ENCODE assay signal across 8 cellular contexts in the genomic region with DNA sequence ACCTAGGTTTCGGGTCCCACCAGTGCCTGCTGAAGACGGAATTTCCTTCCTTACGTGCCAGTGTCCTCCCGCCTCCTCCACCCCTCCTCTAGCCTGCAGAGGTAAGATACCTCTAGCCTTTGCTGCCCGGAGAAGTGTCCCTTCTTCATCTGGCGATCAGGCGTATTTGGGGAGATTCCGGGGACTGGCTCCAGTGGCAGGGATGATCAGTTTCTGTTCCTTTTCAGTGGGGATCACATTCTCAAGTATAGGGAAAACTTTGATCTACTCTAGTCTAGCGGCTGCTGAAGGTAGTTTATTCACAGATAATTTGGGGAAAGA. TPM values are rescaled to one million over a fixed set of nuclear protein-coding genes. Genes with fewer than 3 reads are reported as not detected.
DNase-seq lines count a peak whose midpoint lies in the region; ATAC-seq and TF ChIP-seq lines count a peak whose summit lies in the region.

No MANE protein-coding gene starts in this region.

- peak in 1 of 7 experiments; percentile 8 for TF ChIP-seq CTCF in stomach (IDR thresholded peaks at IDR 0.05)

- no peaks in the 10 kb centered on the region for H3K9me3 Mint-ChIP-seq in activated naive CD8-positive, alpha-beta T cell treated with anti-CD3 and anti-CD28 coated beads, Interleukin-2, amount 10 ng/mL, durations not matched to agents 7 days and 5 days

- DNase-seq in NCI-H748 (lab: John Stamatoyannopoulos, UW; ENCODE audit: unreplicated experiment) (peak; percentile 43), NCI-H748 treated with DMSO at 0.1 percent for 48 hours (lab: John Stamatoyannopoulos, UW) (no peak), iris pigment epithelial cell (ENCODE audit: low read depth) (peak; percentile 26), stomach (no peak)
- no peak for DNase-seq in Jurkat, Clone E6-1 (ENCODE audit: low read depth, low spot score)
- no peak for DNase-seq in activated naive CD8-positive, alpha-beta T cell treated with anti-CD3 and anti-CD28 coated beads, Interleukin-2, amount 10 ng/mL, durations not matched to agents 7 days and 5 days
- DNase-seq in activated CD4-positive, CD25-positive, alpha-beta regulatory T cell treated with anti-CD3 and anti-CD28 coated beads, Interleukin-2, amount 50 U/mL, for 72 hours = no peak

- H3K4me3 Mint-ChIP-seq in activated naive CD8-positive, alpha-beta T cell treated with anti-CD3 and anti-CD28 coated beads, Interleukin-2, amount 10 ng/mL, durations not matched to agents 7 days and 5 days = peak overlapping the region; percentile 86

- no peak for TF ChIP-seq EP300 in stomach (IDR thresholded peaks at IDR 0.05)

- no peaks in the 10 kb centered on the region for H3K9me3 ChIP-seq in stomach

- ATAC-seq in activated naive CD8-positive, alpha-beta T cell treated with anti-CD3 and anti-CD28 coated beads, Interleukin-2, amount 10 ng/mL, durations not matched to agents 7 days and 5 days (ENCODE audit: low read depth) = no peak
- no peak for ATAC-seq in HG02623 (IDR thresholded peaks at IDR 0.05; ENCODE audit: unreplicated experiment)

- intact Hi-C loops in stomach (cut with DNase I; ENCODE audit: low total_unique reads) = no loop called here

- peaks cover 35% of the 10 kb centered on the region for H3K4me1 Mint-ChIP-seq in activated naive CD8-positive, alpha-beta T cell treated with anti-CD3 and anti-CD28 coated beads, Interleukin-2, amount 10 ng/mL, durations not matched to agents 7 days and 5 days

- no peaks in the 10 kb centered on the region for H3K27me3 Mint-ChIP-seq in activated naive CD8-positive, alpha-beta T cell treated with anti-CD3 and anti-CD28 coated beads, Interleukin-2, amount 10 ng/mL, durations not matched to agents 7 days and 5 days

- no peak for TF ChIP-seq POLR2A in stomach (IDR thresholded peaks at IDR 0.05)

- H3K4me1 ChIP-seq in stomach = peaks cover 17 to 53% (median 36%) of the 10 kb centered on the region in 4 donors

- H3K27ac Mint-ChIP-seq in activated naive CD8-positive, alpha-beta T cell treated with anti-CD3 and anti-CD28 coated beads, Interleukin-2, amount 10 ng/mL, durations not matched to agents 7 days and 5 days = peak overlapping the region; percentile 86

- POLR2A ChIA-PET in activated naive CD8-positive, alpha-beta T cell treated with anti-CD3 and anti-CD28 coated beads, Interleukin-2, amount 10 ng/mL, durations not matched to agents 7 days and 5 days (lab: Charles Lee) = interaction anchor here (1.7 to 4.9 kb wide), 2 partner anchors 72 to 78 kb away, joined by 5 to 86 read pairs; a partner anchor contains a TSS

- peak overlapping the region; percentile 74 for H3K4me3 ChIP-seq in Jurkat, Clone E6-1 (ENCODE audit: low read length)
- peak overlapping the region; percentile 78 to 99 (median 94) for H3K4me3 ChIP-seq in stomach

- peak overlapping the region; percentile 94 to 98 (median 96) for H3K27ac ChIP-seq in stomach

- no peaks in the 10 kb centered on the region for H3K27me3 ChIP-seq in stomach

- H3K36me3 ChIP-seq in stomach = no peaks in the 10 kb centered on the region

- 0 to 1% (median 0%) methylated on average over 5 to 9 of the region's 9 CpGs for WGBS in stomach, 5 donors

- peaks cover 11% of the 10 kb centered on the region for H3K36me3 Mint-ChIP-seq in activated naive CD8-positive, alpha-beta T cell treated with anti-CD3 and anti-CD28 coated beads, Interleukin-2, amount 10 ng/mL, durations not matched to agents 7 days and 5 days

RNA-seq across cellular contexts. Expression of a gene that starts 0.7 kb away (rescaled TPM):
- 22.9 TPM for polyA plus RNA-seq in Jurkat, Clone E6-1 (2012; ENCODE audit: insufficient read depth, insufficient read length)
- 10 to 100 TPM; 63.4 to 73.6 TPM for total RNA-seq in activated naive CD8-positive, alpha-beta T cell treated with anti-CD3 and anti-CD28 coated beads, Interleukin-2, amount 10 ng/mL, durations not matched to agents 7 days and 5 days
- 100 to 1,000 TPM in 2 of 5 donors, 10 to 100 TPM in 3; 40.6 to 150 (median 96.5) TPM for total RNA-seq in stomach
- polyA plus RNA-seq in stomach = 1 to 10 TPM; 2.4 to 6.3 (median 4.9) TPM

Comparison
In these comparisons a context has a peak if more than half of its experiments do, and no peak if none do; other contexts are left out.
1. DNase-seq: peak in NCI-H748 (single experiment) and iris pigment epithelial cell (single experiment); none in NCI-H748 treated with DMSO at 0.1 percent for 48 hours (single experiment), Jurkat, Clone E6-1 (single experiment), activated naive CD8-positive, alpha-beta T cell treated with anti-CD3 and anti-CD28 coated beads, Interleukin-2, amount 10 ng/mL, durations not matched to agents 7 days and 5 days (single experiment), stomach (single experiment) and activated CD4-positive, CD25-positive, alpha-beta regulatory T cell treated with anti-CD3 and anti-CD28 coated beads, Interleukin-2, amount 50 U/mL, for 72 hours (single experiment).